ENCODE assay signal across 25 cellular contexts in genomic region chr1:7664893-7665250, GRCh38.
"Had no signal": no experiment of that assay in that cellular context is flagged by ENCODE, and none has a peak within 500 bp of the region (broad histone marks: within the 10 kb centered on the region; RNA-seq: fewer than 3 reads in every experiment).

No MANE protein-coding gene starts in this region.

- H3K36me3 ChIP-seq: colonic mucosa, esophagus muscularis mucosa, esophagus squamous epithelium, gastrocnemius medialis, gastroesophageal sphincter, heart left ventricle, heart right ventricle had no signal

- H3K4me1 ChIP-seq: colonic mucosa, foreskin keratinocyte had no signal

- ATAC-seq: effector memory CD8-positive, alpha-beta T cell; esophagus mucosa; foreskin keratinocyte; gastrocnemius medialis; gastroesophageal sphincter; heart left ventricle; heart right ventricle had no signal

- H3K27ac ChIP-seq: colonic mucosa, coronary artery, dorsolateral prefrontal cortex, epithelial cell of prostate, esophagus muscularis mucosa, esophagus squamous epithelium, foreskin keratinocyte, gastrocnemius medialis, gastroesophageal sphincter, heart left ventricle, heart right ventricle had no signal

- DNase-seq: colonic mucosa; cortex of kidney; dermis blood vessel endothelial cell; dorsolateral prefrontal cortex; effector CD4-positive, alpha-beta T cell; effector CD8-positive, alpha-beta T cell; effector memory CD4-positive, alpha-beta T cell; effector memory CD8-positive, alpha-beta T cell; endodermal cell; erythroblast; esophagus squamous epithelium; foreskin fibroblast; foreskin keratinocyte; foreskin melanocyte; gastrocnemius medialis; glutamatergic neuron; head of caudate nucleus; heart left ventricle; heart right ventricle had no signal

- H3K27ac Mint-ChIP-seq: dendritic cell treated with granulocyte-macrophage colony-stimulating factor and Interleukin-4, amounts not matched to agents 40 ng/mL and 50 ng/mL, for 4 days; effector memory CD8-positive, alpha-beta T cell; endodermal cell had no signal

- H3K9me3 ChIP-seq: colonic mucosa, esophagus muscularis mucosa, esophagus squamous epithelium, gastrocnemius medialis, gastroesophageal sphincter, heart left ventricle, heart right ventricle had no signal

- H3K4me3 Mint-ChIP-seq: dendritic cell treated with granulocyte-macrophage colony-stimulating factor and Interleukin-4, amounts not matched to agents 40 ng/mL and 50 ng/mL, for 4 days; effector memory CD8-positive, alpha-beta T cell; endodermal cell had no signal

- H3K4me3 ChIP-seq: colonic mucosa, coronary artery, dorsolateral prefrontal cortex, esophagus muscularis mucosa, esophagus squamous epithelium, gastrocnemius medialis, gastroesophageal sphincter, heart left ventricle, heart right ventricle had no signal

- H3K9me3 Mint-ChIP-seq: dendritic cell treated with granulocyte-macrophage colony-stimulating factor and Interleukin-4, amounts not matched to agents 40 ng/mL and 50 ng/mL, for 4 days; effector memory CD8-positive, alpha-beta T cell; endodermal cell had no signal

- H3K27me3 ChIP-seq: colonic mucosa, dorsolateral prefrontal cortex, foreskin keratinocyte, gastrocnemius medialis, heart left ventricle had no signal
